ENCODE assay signal across 8 cellular contexts in the genomic region with DNA sequence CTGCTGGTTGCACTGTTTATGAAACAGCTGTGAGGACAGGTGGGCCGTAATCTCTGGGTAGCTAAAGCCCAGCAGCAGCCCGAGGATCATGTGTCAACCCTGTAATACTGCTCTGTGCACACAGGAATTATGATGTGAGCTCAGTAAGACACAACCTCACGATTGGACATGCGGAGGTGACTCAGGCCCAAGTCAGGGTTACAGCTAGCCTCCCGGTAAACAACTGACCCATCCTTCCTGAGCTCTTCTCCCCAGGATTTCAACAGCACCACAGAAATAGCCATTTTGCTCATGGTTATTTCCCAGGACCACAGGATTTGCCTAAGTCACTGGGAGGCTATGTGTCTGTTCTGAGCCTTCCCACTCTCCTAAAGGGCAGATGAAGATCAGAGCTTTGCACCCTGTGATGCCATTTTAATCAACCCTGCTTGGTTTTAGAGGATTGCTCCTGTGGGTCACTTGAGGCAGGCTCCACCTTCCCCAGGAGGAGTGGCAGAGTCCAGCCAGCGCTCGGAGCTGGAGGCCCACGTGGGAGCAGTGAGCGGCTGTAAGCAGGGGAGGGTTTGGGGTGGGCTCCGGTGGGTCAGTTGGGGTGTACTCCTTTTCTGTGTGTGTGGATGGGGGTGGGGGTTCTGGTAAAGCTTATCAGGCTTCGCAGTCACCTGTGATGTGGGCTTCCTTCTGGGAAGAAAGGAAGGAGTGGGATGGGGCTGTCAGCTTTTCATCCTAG. TPM values are rescaled to one million over a fixed set of nuclear protein-coding genes. Genes with fewer than 3 reads are reported as not detected.
DNase-seq lines count a peak whose midpoint lies in the region; ATAC-seq and TF ChIP-seq lines count a peak whose summit lies in the region.

AMPD3 (plus strand) TSS at position 363 of the 730 bp plus-strand sequence. CDS start 6,256 bp downstream, outside the sequence.

- H3K27ac Mint-ChIP-seq in type B pancreatic cell = peak within 1 kb of the TSS; percentile 79

- H3K4me3 Mint-ChIP-seq in type B pancreatic cell = peak within 1 kb of the TSS; percentile 60

- H3K4me1 ChIP-seq in OCI-LY7 (ENCODE audit: insufficient read depth, low read length, poor library complexity, severe bottlenecking) = peaks cover 65% of the 10 kb centered on the region
- peaks cover 50% of the 10 kb centered on the region for H3K4me1 ChIP-seq in mammary epithelial cell (ENCODE audit: insufficient read depth, low read length)
- H3K4me1 ChIP-seq in mesendoderm (ENCODE audit: control insufficient read depth, low read depth, low read length) = peaks cover 12% of the 10 kb centered on the region

- no peaks in the 10 kb centered on the region for H3K9me3 Mint-ChIP-seq in type B pancreatic cell

- H3K36me3 Mint-ChIP-seq in type B pancreatic cell = no peaks in the 10 kb centered on the region

- H3K56ac ChIP-seq in mesendoderm (ENCODE audit: low read length) = peak within 1 kb of the TSS; percentile 36

- peak within 1 kb of the TSS; percentile 93 for H3K27ac ChIP-seq in OCI-LY7 (ENCODE audit: low read depth, low read length, poor library complexity, severe bottlenecking)
- H3K27ac ChIP-seq in mammary epithelial cell (ENCODE audit: insufficient read depth, low read depth, low read length) = peak within 1 kb of the TSS; percentile 14
- no peak within 1 kb of the TSS for H3K27ac ChIP-seq in mesendoderm (ENCODE audit: low read depth, low read length)

- H4K20me1 ChIP-seq in OCI-LY7 (ENCODE audit: insufficient read depth, low read length) (no peaks in the 10 kb centered on the region), mammary epithelial cell (ENCODE audit: insufficient read depth, low read length) (no peaks in the 10 kb centered on the region)

- H3K9me3 ChIP-seq in OCI-LY7 (ENCODE audit: low read length) (no peaks in the 10 kb centered on the region), mammary epithelial cell (replicated peaks; ENCODE audit: insufficient read depth, low read length) (no peaks in the 10 kb centered on the region)

- peak within 1 kb of the TSS; percentile 18 for H3K9ac ChIP-seq in mammary epithelial cell (ENCODE audit: insufficient read depth, low read length)
- H3K9ac ChIP-seq in mesendoderm (ENCODE audit: low read length) = peak within 1 kb of the TSS; percentile 30

- H3K36me3 ChIP-seq in OCI-LY7 (ENCODE audit: insufficient read depth, low read length) = no peaks in the 10 kb centered on the region
- no peaks in the 10 kb centered on the region for H3K36me3 ChIP-seq in mammary epithelial cell (ENCODE audit: insufficient read depth, low read length)
- no peaks in the 10 kb centered on the region for H3K36me3 ChIP-seq in mesendoderm (ENCODE audit: control insufficient read depth, insufficient read depth, low read length)

- H3K4me3 ChIP-seq in OCI-LY7 (ENCODE audit: low read depth, low read length, poor library complexity, severe bottlenecking) (peak within 1 kb of the TSS; percentile 73), mammary epithelial cell (replicated peaks in 1 of 3; ENCODE audit: insufficient read depth in 1 of 3, low read depth in 2 of 3, low read length in 3 of 3) (no peak within 1 kb of the TSS), mesendoderm (ENCODE audit: low read length) (no peak within 1 kb of the TSS)

- CTCF ChIA-PET in OCI-LY7 (lab: Charles Lee; ENCODE audit: unreplicated experiment) = interaction anchor here (0.6 to 1.5 kb wide), 4 partner anchors 12 to 815 kb away, joined by 3 to 6 read pairs (median 3); no protein-coding TSS in a partner anchor
- CTCF ChIA-PET in mammary epithelial cell (lab: Charles Lee; ENCODE audit: low non-redundant PET) = interaction anchor here (0.8 kb wide), 1 partner anchor 49 kb away, joined by 4 read pairs; no protein-coding TSS in a partner anchor

- in situ Hi-C loops in mammary epithelial cell (cut with MboI; ENCODE audit: low sequenced_read_pairs in 2 of 2) = no loop called here

- WGBS in mammary epithelial cell (ENCODE audit: low coverage, missing lambda C conversion rate) = 35% methylated on average over 5 of the region's 11 CpGs
- no CpG with 5 or more reads among the region's 11 CpGs for WGBS in mesendoderm (ENCODE audit: extremely low coverage, insufficient coverage, low lambda C conversion rate)

- H3K27me3 Mint-ChIP-seq in type B pancreatic cell = peaks cover 18% of the 10 kb centered on the region

- peak within 1 kb of the TSS; percentile 85 for H3K4me2 ChIP-seq in OCI-LY7 (ENCODE audit: low read length)
- H3K4me2 ChIP-seq in mammary epithelial cell (ENCODE audit: insufficient read depth, low read depth, low read length) = peak within 1 kb of the TSS; percentile 39
- peak within 1 kb of the TSS; percentile 5 for H3K4me2 ChIP-seq in mesendoderm (ENCODE audit: low read length)

- H3K9me2 ChIP-seq in OCI-LY7 (ENCODE audit: insufficient read depth, low read length) = no peaks in the 10 kb centered on the region

- peaks cover 33% of the 10 kb centered on the region for H3K79me2 ChIP-seq in OCI-LY7 (ENCODE audit: insufficient read depth, low read depth, low read length)
- H3K79me2 ChIP-seq in mammary epithelial cell (ENCODE audit: insufficient read depth, low read length) = peaks cover 39% of the 10 kb centered on the region
- H3K79me2 ChIP-seq in mesendoderm (ENCODE audit: control insufficient read depth, insufficient read depth, low read length) = no peaks in the 10 kb centered on the region

- H4K5ac ChIP-seq in mesendoderm (ENCODE audit: low read length) = peak within 1 kb of the TSS; percentile 90

- no peak within 1 kb of the TSS for H2BK120ac ChIP-seq in mesendoderm (ENCODE audit: low read depth, low read length)

- no peak within 1 kb of the TSS for H4K8ac ChIP-seq in mesendoderm (ENCODE audit: low read depth, low read length)

- peak within 1 kb of the TSS; percentile 27 for H2AK5ac ChIP-seq in mesendoderm (ENCODE audit: low read length)

- peaks cover 32% of the 10 kb centered on the region for H3K4me1 Mint-ChIP-seq in type B pancreatic cell (ENCODE audit: unreplicated experiment)

- H3K4ac ChIP-seq in mesendoderm (ENCODE audit: low read depth, low read length) = peak within 1 kb of the TSS; percentile 56

- no peaks in the 10 kb centered on the region for H3K79me1 ChIP-seq in mesendoderm (ENCODE audit: low read length)

- DNase-seq in T-helper 2 cell = no peak
- DNase-seq in OCI-LY7 (ENCODE audit: low spot score) = peak; percentile 56
- peak; percentile 97 for DNase-seq in mammary epithelial cell
- DNase-seq in mesendoderm = no peak
- no peak for DNase-seq in type B pancreatic cell (ENCODE audit: extremely low spot score, unreplicated experiment)

- dilution Hi-C loops in mammary epithelial cell (cut with HindIII; ENCODE audit: low sequenced_read_pairs) = no loop called here

- H2BK5ac ChIP-seq in mesendoderm (ENCODE audit: low read length) = peak within 1 kb of the TSS; percentile 77

- H2AFZ ChIP-seq in OCI-LY7 (ENCODE audit: low read length) (peak within 1 kb of the TSS; percentile 75; the same call in 1 of the 2 replicates), mammary epithelial cell (ENCODE audit: low read depth, low read length) (peak within 1 kb of the TSS; percentile 57)

- no peak for TF ChIP-seq CTCF in OCI-LY7 (conservative IDR thresholded peaks at IDR 0.05; ENCODE audit: low read length)
- TF ChIP-seq CTCF in mammary epithelial cell (conservative IDR thresholded peaks at IDR 0.05 in 1 of 2, IDR thresholded peaks at IDR 0.05 in 1 of 2; ENCODE audit: extremely low read depth in 1 of 2, insufficient read depth in 1 of 2, low read depth in 1 of 2, low read length in 2 of 2) = no peak
- no peak for TF ChIP-seq CTCF in type B pancreatic cell (conservative IDR thresholded peaks at IDR 0.05)

- POLR2A ChIA-PET in OCI-LY7 (lab: Charles Lee) = interaction anchor here (0.7 to 7.6 kb wide), 12 partner anchors 12 to 854 kb away, joined by 3 to 97 read pairs (median 3); partner anchors contain the start of genes EIF4G2 and RNF141

- ATAC-seq in HG03442 (IDR thresholded peaks at IDR 0.05; ENCODE audit: unreplicated experiment) = peak; percentile 26
- no peak for ATAC-seq in HG02884 (IDR thresholded peaks at IDR 0.05; ENCODE audit: unreplicated experiment)

- intact Hi-C loops in T-helper 2 cell treated with Interferon-gamma antibody and Interleukin-4, amounts not matched to agents 100 ng/mL and 5 ng/mL, for 36 hours (cut with micrococcal nuclease) = loop anchor here (1.0 to 5.0 kb wide), 4 partner anchors 148 to 1203 kb away; partner anchors contain the start of genes ADM, CTR9 and ZBED5
- intact Hi-C loops in OCI-LY7 (cut with micrococcal nuclease; ENCODE audit: unreplicated experiment) (loop anchor here (5.0 to 10.0 kb wide), 5 partner anchors 138 to 770 kb away; partner anchors contain the start of genes CTR9 and ZBED5), mammary epithelial cell (cut with micrococcal nuclease) (loop anchor here (2.0 kb wide), 1 partner anchor 60 kb away; no protein-coding TSS in a partner anchor)

- H2BK15ac ChIP-seq in mesendoderm (replicated peaks; ENCODE audit: low read depth) = no peak within 1 kb of the TSS

- BruUV-seq in OCI-LY7 (replicated peaks; lab: Mats Ljungman, UMichigan) = no TSS peak
- BruUV-seq in mammary epithelial cell (replicated peaks; lab: Mats Ljungman, UMichigan) = TSS peak; percentile 98

- H3K27me3 ChIP-seq in mammary epithelial cell (ENCODE audit: insufficient read depth, low read length) = no peaks in the 10 kb centered on the region
- H3K27me3 ChIP-seq in mesendoderm (ENCODE audit: insufficient read depth, low read length, poor library complexity) = no peaks in the 10 kb centered on the region

- peak within 1 kb of the TSS; percentile 51 for H3K23ac ChIP-seq in mesendoderm (ENCODE audit: low read length)

- peak within 1 kb of the TSS; percentile 26 for H3K18ac ChIP-seq in mesendoderm (ENCODE audit: low read length)

RNA-seq across cellular contexts. Expression of gene AMPD3, which starts in this region (rescaled TPM):
- total RNA-seq in T-helper 2 cell treated with Interferon-gamma antibody and Interleukin-4, amounts not matched to agents 100 ng/mL and 5 ng/mL, for 36 hours = 22.4 and 24.3 TPM in 2 replicates
- total RNA-seq in OCI-LY7 (2014; rRNA removed; shearing (Covaris generic)) = 9.4 and 13.5 TPM in 2 replicates
- total RNA-seq in OCI-LY7 (2022) = 17.0 and 25.6 TPM in 2 replicates
- total RNA-seq in mammary epithelial cell = 1 to 10 TPM; 6.7 to 8.2 TPM
- polyA plus RNA-seq in mammary epithelial cell = 5.3 TPM
- 37.1 TPM for polyA minus RNA-seq in mammary epithelial cell
- polyA plus RNA-seq in mesendoderm (2013, experiment 1 of 2) = 2.4 TPM
- 2.3 TPM for polyA plus RNA-seq in mesendoderm (2013, experiment 2 of 2)
- 7.0 and 9.0 TPM in 2 replicates for total RNA-seq in type B pancreatic cell (ENCODE audit: low replicate concordance)

Comparison
In these comparisons a context has a peak if more than half of its experiments do, and no peak if none do; other contexts are left out.
1. DNase-seq: peak in OCI-LY7 (single experiment) and mammary epithelial cell (single experiment); none in T-helper 2 cell (0 of 5), mesendoderm (single experiment) and type B pancreatic cell (single experiment).
2. H3K4me2 ChIP-seq: peak in every context shown above with its lines; median percentile 85 in OCI-LY7; 39 in mammary epithelial cell; 5 in mesendoderm.